In genomic region chr6:28000351-28001045, GRCh38 we compare ENCODE assay signal across 1 cellular context.
TF ChIP-seq lines count a peak whose summit lies in the region.

No MANE protein-coding gene starts in this region.

TF ChIP-seq in K562, 482 proteins besides CTCF, POLR2A, EP300 and RAD21 (continued from another document and continues in another):
- TF ChIP-seq CLOCK (CRISPR knock-in tag; IDR thresholded peaks at IDR 0.05; ENCODE audit: borderline replicate concordance), result no peak
- TF ChIP-seq HINFP (tag; conservative IDR thresholded peaks at IDR 0.05; ENCODE audit: low read depth), result peak; percentile 86
- peak; percentile 69 for TF ChIP-seq DPF2 (IDR thresholded peaks at IDR 0.05)
- TF ChIP-seq ZNF311 (CRISPR knock-in tag; IDR thresholded peaks at IDR 0.05), result peak; percentile 86
- TF ChIP-seq ZNF133 (CRISPR knock-in tag; IDR thresholded peaks at IDR 0.05), result 0 out of 2 replicates have a peak, but pooled peaks have one; percentile 25
- TF ChIP-seq, protein P1, sequence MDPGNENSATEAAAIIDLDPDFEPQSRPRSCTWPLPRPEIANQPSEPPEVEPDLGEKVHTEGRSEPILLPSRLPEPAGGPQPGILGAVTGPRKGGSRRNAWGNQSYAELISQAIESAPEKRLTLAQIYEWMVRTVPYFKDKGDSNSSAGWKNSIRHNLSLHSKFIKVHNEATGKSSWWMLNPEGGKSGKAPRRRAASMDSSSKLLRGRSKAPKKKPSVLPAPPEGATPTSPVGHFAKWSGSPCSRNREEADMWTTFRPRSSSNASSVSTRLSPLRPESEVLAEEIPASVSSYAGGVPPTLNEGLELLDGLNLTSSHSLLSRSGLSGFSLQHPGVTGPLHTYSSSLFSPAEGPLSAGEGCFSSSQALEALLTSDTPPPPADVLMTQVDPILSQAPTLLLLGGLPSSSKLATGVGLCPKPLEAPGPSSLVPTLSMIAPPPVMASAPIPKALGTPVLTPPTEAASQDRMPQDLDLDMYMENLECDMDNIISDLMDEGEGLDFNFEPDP (CRISPR knock-in tag; IDR thresholded peaks at IDR 0.05), result peak; percentile 79; the same call in 1 of the 2 replicates
- no peak for TF ChIP-seq NBN (IDR thresholded peaks at IDR 0.05; ENCODE audit: low read depth)
- peak; percentile 81 for TF ChIP-seq TAF7 (tag; IDR thresholded peaks at IDR 0.05)
- TF ChIP-seq KDM1A (IDR thresholded peaks at IDR 0.05), result peak in 1 of 2 experiments; percentile 30; a peak in 1 of 4 replicates
- TF ChIP-seq CBFA2T3 (IDR thresholded peaks at IDR 0.05), result 0 out of 2 replicates have a peak, but pooled peaks have one; percentile 35
- TF ChIP-seq, protein P2, sequence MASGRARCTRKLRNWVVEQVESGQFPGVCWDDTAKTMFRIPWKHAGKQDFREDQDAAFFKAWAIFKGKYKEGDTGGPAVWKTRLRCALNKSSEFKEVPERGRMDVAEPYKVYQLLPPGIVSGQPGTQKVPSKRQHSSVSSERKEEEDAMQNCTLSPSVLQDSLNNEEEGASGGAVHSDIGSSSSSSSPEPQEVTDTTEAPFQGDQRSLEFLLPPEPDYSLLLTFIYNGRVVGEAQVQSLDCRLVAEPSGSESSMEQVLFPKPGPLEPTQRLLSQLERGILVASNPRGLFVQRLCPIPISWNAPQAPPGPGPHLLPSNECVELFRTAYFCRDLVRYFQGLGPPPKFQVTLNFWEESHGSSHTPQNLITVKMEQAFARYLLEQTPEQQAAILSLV (tag; IDR thresholded peaks at IDR 0.05), result peak; percentile 90
- TF ChIP-seq PYGO2 (tag; IDR thresholded peaks at IDR 0.05), result peak; percentile 95
- no peak for TF ChIP-seq BRD4 (IDR thresholded peaks at IDR 0.05)
- TF ChIP-seq, protein P3, sequence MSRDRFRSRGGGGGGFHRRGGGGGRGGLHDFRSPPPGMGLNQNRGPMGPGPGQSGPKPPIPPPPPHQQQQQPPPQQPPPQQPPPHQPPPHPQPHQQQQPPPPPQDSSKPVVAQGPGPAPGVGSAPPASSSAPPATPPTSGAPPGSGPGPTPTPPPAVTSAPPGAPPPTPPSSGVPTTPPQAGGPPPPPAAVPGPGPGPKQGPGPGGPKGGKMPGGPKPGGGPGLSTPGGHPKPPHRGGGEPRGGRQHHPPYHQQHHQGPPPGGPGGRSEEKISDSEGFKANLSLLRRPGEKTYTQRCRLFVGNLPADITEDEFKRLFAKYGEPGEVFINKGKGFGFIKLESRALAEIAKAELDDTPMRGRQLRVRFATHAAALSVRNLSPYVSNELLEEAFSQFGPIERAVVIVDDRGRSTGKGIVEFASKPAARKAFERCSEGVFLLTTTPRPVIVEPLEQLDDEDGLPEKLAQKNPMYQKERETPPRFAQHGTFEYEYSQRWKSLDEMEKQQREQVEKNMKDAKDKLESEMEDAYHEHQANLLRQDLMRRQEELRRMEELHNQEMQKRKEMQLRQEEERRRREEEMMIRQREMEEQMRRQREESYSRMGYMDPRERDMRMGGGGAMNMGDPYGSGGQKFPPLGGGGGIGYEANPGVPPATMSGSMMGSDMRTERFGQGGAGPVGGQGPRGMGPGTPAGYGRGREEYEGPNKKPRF (IDR thresholded peaks at IDR 0.05; ENCODE audit: low read depth, low read length), result no peak
- TF ChIP-seq ZNF778 (CRISPR knock-in tag; IDR thresholded peaks at IDR 0.05), result no peak
- TF ChIP-seq ZNF24 (IDR thresholded peaks at IDR 0.05), result no peak
- peak; percentile 96 for TF ChIP-seq ZNF197 (CRISPR knock-in tag; IDR thresholded peaks at IDR 0.05; ENCODE audit: low read depth)
- TF ChIP-seq ZNF830 (CRISPR knock-in tag; IDR thresholded peaks at IDR 0.05), result peak; percentile 95
- no peak for TF ChIP-seq ARHGAP35 (IDR thresholded peaks at IDR 0.05; ENCODE audit: partially characterized antibody)
- TF ChIP-seq FIP1L1 (IDR thresholded peaks at IDR 0.05; ENCODE audit: low read depth, low read length, poor library complexity, severe bottlenecking), result no peak
- TF ChIP-seq, protein P4, sequence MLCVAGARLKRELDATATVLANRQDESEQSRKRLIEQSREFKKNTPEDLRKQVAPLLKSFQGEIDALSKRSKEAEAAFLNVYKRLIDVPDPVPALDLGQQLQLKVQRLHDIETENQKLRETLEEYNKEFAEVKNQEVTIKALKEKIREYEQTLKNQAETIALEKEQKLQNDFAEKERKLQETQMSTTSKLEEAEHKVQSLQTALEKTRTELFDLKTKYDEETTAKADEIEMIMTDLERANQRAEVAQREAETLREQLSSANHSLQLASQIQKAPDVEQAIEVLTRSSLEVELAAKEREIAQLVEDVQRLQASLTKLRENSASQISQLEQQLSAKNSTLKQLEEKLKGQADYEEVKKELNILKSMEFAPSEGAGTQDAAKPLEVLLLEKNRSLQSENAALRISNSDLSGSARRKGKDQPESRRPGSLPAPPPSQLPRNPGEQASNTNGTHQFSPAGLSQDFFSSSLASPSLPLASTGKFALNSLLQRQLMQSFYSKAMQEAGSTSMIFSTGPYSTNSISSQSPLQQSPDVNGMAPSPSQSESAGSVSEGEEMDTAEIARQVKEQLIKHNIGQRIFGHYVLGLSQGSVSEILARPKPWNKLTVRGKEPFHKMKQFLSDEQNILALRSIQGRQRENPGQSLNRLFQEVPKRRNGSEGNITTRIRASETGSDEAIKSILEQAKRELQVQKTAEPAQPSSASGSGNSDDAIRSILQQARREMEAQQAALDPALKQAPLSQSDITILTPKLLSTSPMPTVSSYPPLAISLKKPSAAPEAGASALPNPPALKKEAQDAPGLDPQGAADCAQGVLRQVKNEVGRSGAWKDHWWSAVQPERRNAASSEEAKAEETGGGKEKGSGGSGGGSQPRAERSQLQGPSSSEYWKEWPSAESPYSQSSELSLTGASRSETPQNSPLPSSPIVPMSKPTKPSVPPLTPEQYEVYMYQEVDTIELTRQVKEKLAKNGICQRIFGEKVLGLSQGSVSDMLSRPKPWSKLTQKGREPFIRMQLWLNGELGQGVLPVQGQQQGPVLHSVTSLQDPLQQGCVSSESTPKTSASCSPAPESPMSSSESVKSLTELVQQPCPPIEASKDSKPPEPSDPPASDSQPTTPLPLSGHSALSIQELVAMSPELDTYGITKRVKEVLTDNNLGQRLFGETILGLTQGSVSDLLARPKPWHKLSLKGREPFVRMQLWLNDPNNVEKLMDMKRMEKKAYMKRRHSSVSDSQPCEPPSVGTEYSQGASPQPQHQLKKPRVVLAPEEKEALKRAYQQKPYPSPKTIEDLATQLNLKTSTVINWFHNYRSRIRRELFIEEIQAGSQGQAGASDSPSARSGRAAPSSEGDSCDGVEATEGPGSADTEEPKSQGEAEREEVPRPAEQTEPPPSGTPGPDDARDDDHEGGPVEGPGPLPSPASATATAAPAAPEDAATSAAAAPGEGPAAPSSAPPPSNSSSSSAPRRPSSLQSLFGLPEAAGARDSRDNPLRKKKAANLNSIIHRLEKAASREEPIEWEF (CRISPR knock-in tag; IDR thresholded peaks at IDR 0.05), result peak; percentile 89; the same call in 1 of the 2 replicates
- no peak for TF ChIP-seq STAT5B (CRISPR knock-in tag; IDR thresholded peaks at IDR 0.05)
- peak; percentile 83 for TF ChIP-seq ELF4 (CRISPR knock-in tag; IDR thresholded peaks at IDR 0.05)
- peak; percentile 94 for TF ChIP-seq HDAC8 (tag; IDR thresholded peaks at IDR 0.05)
- peak; percentile 78 for TF ChIP-seq BCL6 (CRISPR knock-in tag; IDR thresholded peaks at IDR 0.05)
- no peak for TF ChIP-seq EP400 (IDR thresholded peaks at IDR 0.05)
- peak; percentile 73; the same call in 1 of the 2 replicates for TF ChIP-seq ZNF354B (CRISPR knock-in tag; IDR thresholded peaks at IDR 0.05)
- TF ChIP-seq RREB1 (CRISPR knock-in tag; IDR thresholded peaks at IDR 0.05), result peak; percentile 96
- TF ChIP-seq, protein P5, sequence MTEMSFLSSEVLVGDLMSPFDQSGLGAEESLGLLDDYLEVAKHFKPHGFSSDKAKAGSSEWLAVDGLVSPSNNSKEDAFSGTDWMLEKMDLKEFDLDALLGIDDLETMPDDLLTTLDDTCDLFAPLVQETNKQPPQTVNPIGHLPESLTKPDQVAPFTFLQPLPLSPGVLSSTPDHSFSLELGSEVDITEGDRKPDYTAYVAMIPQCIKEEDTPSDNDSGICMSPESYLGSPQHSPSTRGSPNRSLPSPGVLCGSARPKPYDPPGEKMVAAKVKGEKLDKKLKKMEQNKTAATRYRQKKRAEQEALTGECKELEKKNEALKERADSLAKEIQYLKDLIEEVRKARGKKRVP (CRISPR knock-in tag; IDR thresholded peaks at IDR 0.05), result peak; percentile 82
- TF ChIP-seq, protein P6, sequence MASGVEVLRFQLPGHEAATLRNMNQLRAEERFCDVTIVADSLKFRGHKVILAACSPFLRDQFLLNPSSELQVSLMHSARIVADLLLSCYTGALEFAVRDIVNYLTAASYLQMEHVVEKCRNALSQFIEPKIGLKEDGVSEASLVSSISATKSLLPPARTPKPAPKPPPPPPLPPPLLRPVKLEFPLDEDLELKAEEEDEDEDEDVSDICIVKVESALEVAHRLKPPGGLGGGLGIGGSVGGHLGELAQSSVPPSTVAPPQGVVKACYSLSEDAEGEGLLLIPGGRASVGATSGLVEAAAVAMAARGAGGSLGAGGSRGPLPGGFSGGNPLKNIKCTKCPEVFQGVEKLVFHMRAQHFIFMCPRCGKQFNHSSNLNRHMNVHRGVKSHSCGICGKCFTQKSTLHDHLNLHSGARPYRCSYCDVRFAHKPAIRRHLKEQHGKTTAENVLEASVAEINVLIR (CRISPR knock-in tag; IDR thresholded peaks at IDR 0.05), result peak; percentile 65
- TF ChIP-seq GTF2A2 (tag; IDR thresholded peaks at IDR 0.05), result peak; percentile 78
- TF ChIP-seq DDX20 (tag; IDR thresholded peaks at IDR 0.05; ENCODE audit: low read depth), result peak; percentile 93
- TF ChIP-seq ZNF23 (CRISPR knock-in tag; IDR thresholded peaks at IDR 0.05), result peak; percentile 45; the same call in 1 of the 2 replicates
- TF ChIP-seq MEIS2 (IDR thresholded peaks at IDR 0.05; ENCODE audit: partially characterized antibody), result peak; percentile 5
- TF ChIP-seq C11orf30 (IDR thresholded peaks at IDR 0.05; ENCODE audit: low read depth), result peak; percentile 87
